In genomic region chr3:111033470-111034108, GRCh38 we compare ENCODE assay signal across 24 cellular contexts. TPM values are rescaled to one million over a fixed set of nuclear protein-coding genes. Genes with fewer than 3 reads are reported as not detected.
DNase-seq lines count a peak whose midpoint lies in the region; ATAC-seq, FAIRE-seq and TF ChIP-seq lines count a peak whose summit lies in the region.
"Had no signal": no experiment of that assay in that cellular context is flagged by ENCODE, and none has a peak within 500 bp of the region (broad histone marks: within the 10 kb centered on the region; RNA-seq: fewer than 3 reads in every experiment).

No MANE protein-coding gene starts in this region.

- intact Hi-C loops in Caco-2 (cut with micrococcal nuclease; ENCODE audit: unreplicated experiment), result no loop called here

- H3K4me3 Mint-ChIP-seq in stimulated activated naive B cell treated with anti-CD40 and anti-IgM and Interleukin-4, amounts not matched to agents 10 μg/mL and 1 μg/mL and 100 μg/mL, for 72 hours, result no peak overlapping the region
- no peak overlapping the region for H3K4me3 Mint-ChIP-seq in Caco-2 (ENCODE audit: unreplicated experiment)
- H3K4me3 Mint-ChIP-seq: B cell, CD14-positive monocyte, HFFc6 had no signal

- no peak overlapping the region for H3K27ac ChIP-seq in A549
- H3K27ac ChIP-seq in GM23248, result no peak overlapping the region
- H3K27ac ChIP-seq: KMS-11 had no signal

- H2AFZ ChIP-seq in GM23248, result no peak overlapping the region

- H3F3A ChIP-seq in GM23248 (ENCODE audit: insufficient read depth), result no peaks in the 10 kb centered on the region

- no peak overlapping the region for H3K9ac ChIP-seq in GM23248
- H3K9ac ChIP-seq: KMS-11, SK-N-SH had no signal

- TF ChIP-seq CTCF in A549 (IDR thresholded peaks at IDR 0.05) (no peak), epithelial cell of esophagus (IDR thresholded peaks at IDR 0.05; ENCODE audit: insufficient read depth, low read depth, low read length, missing control alignments) (no peak), Caco-2 (IDR thresholded peaks at IDR 0.05; ENCODE audit: insufficient read depth in 1 of 2, low read depth in 1 of 2, low read length in 1 of 2, severe bottlenecking in 1 of 2, unreplicated experiment in 1 of 2) (no peak)

- H3K4me1 Mint-ChIP-seq in stimulated activated naive B cell treated with anti-CD40 and anti-IgM and Interleukin-4, amounts not matched to agents 10 μg/mL and 1 μg/mL and 100 μg/mL, for 72 hours, result no peaks in the 10 kb centered on the region
- H3K4me1 Mint-ChIP-seq in Caco-2 (ENCODE audit: low read depth, unreplicated experiment), result no peaks in the 10 kb centered on the region
- H3K4me1 Mint-ChIP-seq: B cell, CD14-positive monocyte had no signal

- H3K36me3 ChIP-seq in GM23248 (ENCODE audit: low read depth), result no peaks in the 10 kb centered on the region
- no peaks in the 10 kb centered on the region for H3K36me3 ChIP-seq in Caco-2 (ENCODE audit: control insufficient read depth, insufficient read depth, low read length)

- H3K36me3 Mint-ChIP-seq in stimulated activated naive B cell treated with anti-CD40 and anti-IgM and Interleukin-4, amounts not matched to agents 10 μg/mL and 1 μg/mL and 100 μg/mL, for 72 hours, result peaks cover 0 to 4% of the 10 kb centered on the region in 2 donors
- no peaks in the 10 kb centered on the region for H3K36me3 Mint-ChIP-seq in Caco-2 (ENCODE audit: insufficient read depth, unreplicated experiment)
- H3K36me3 Mint-ChIP-seq: CD14-positive monocyte had no signal

- no peak for TF ChIP-seq EP300 in A549 (IDR thresholded peaks at IDR 0.05)

- in situ Hi-C loops in GM23248 (cut with MboI), result no loop called here

- H3K4me3 ChIP-seq in A549 (no peak overlapping the region), epithelial cell of esophagus (ENCODE audit: low read length) (no peak overlapping the region), GM23248 (no peak overlapping the region), Caco-2 (ENCODE audit: low read depth, low read length) (no peak overlapping the region)
- H3K4me3 ChIP-seq: GM12878 had no signal

- POLR2A ChIA-PET in A549 (lab: Yijun Ruan, JAX), result no interaction called here
- POLR2A ChIA-PET in Caco-2 (lab: Charles Lee), result no interaction called here

- H3K79me2 ChIP-seq in GM23248 (ENCODE audit: insufficient read depth), result no peaks in the 10 kb centered on the region

- no peaks in the 10 kb centered on the region for H3K9me2 ChIP-seq in GM23248 (ENCODE audit: insufficient read depth)
- H3K9me2 ChIP-seq: SK-N-SH had no signal

- no peaks in the 10 kb centered on the region for H3K4me1 ChIP-seq in A549
- H3K4me1 ChIP-seq in GM23248 (ENCODE audit: insufficient read depth), result no peaks in the 10 kb centered on the region
- H3K4me1 ChIP-seq in Caco-2, result no peaks in the 10 kb centered on the region

- H3K9me3 Mint-ChIP-seq in stimulated activated naive B cell treated with anti-CD40 and anti-IgM and Interleukin-4, amounts not matched to agents 10 μg/mL and 1 μg/mL and 100 μg/mL, for 72 hours, result peaks cover 8 to 12% of the 10 kb centered on the region in 2 donors
- peaks cover 21% of the 10 kb centered on the region for H3K9me3 Mint-ChIP-seq in Caco-2 (ENCODE audit: unreplicated experiment)
- H3K9me3 Mint-ChIP-seq: HFFc6 had no signal

- no peak for TF ChIP-seq POLR2A in A549 (IDR thresholded peaks at IDR 0.05; ENCODE audit: low read length)

- BruUV-seq in Caco-2 (replicated peaks; lab: Mats Ljungman, UMichigan), result no TSS peak

- H3K4me2 ChIP-seq in A549 (no peak overlapping the region), GM23248 (ENCODE audit: unreplicated experiment) (no peak overlapping the region)
- H3K4me2 ChIP-seq: KMS-11, SK-N-SH had no signal

- H3K27ac Mint-ChIP-seq in stimulated activated naive B cell treated with anti-CD40 and anti-IgM and Interleukin-4, amounts not matched to agents 10 μg/mL and 1 μg/mL and 100 μg/mL, for 72 hours, result no peak overlapping the region
- H3K27ac Mint-ChIP-seq in Caco-2 (ENCODE audit: unreplicated experiment), result no peak overlapping the region
- H3K27ac Mint-ChIP-seq: B cell, CD14-positive monocyte, HFFc6 had no signal

- H3K27me3 Mint-ChIP-seq in stimulated activated naive B cell treated with anti-CD40 and anti-IgM and Interleukin-4, amounts not matched to agents 10 μg/mL and 1 μg/mL and 100 μg/mL, for 72 hours, result no peaks in the 10 kb centered on the region
- no peaks in the 10 kb centered on the region for H3K27me3 Mint-ChIP-seq in Caco-2 (ENCODE audit: insufficient read depth, unreplicated experiment)

- WGBS in A549 (ENCODE audit: missing lambda C conversion rate), result 38% methylated on average over 1 of the region's 1 CpG
- 67% methylated on average over 1 of the region's 1 CpG for WGBS in GM23248 (ENCODE audit: low coverage in 1 of 2, low lambda C conversion rate in 2 of 2, missing lambda C conversion rate in 2 of 2), 2 experiments

- peak; percentile 36 for FAIRE-seq in A549 (lab: Jason Lieb, UNC)
- FAIRE-seq: GM12878 had no signal

- DNase-seq in A549 (ENCODE audit: low read depth in 1 of 2, low spot score in 1 of 2) (no peak), HT1080 (ENCODE audit: low read depth) (peak; percentile 32), epithelial cell of esophagus (ENCODE audit: low read depth) (peak; percentile 71), kidney tubule cell (ENCODE audit: low spot score) (peak; percentile 6), GM23248 (no peak), Caco-2 (no peak)
- no peak for DNase-seq in stimulated activated naive B cell treated with anti-CD40 and anti-IgM and Interleukin-4, amounts not matched to agents 10 μg/mL and 1 μg/mL and 100 μg/mL, for 72 hours
- DNase-seq in stimulated activated naive CD4-positive, alpha-beta T cell (lab: John Stamatoyannopoulos, UW), result no peak
- DNase-seq: DMS79 treated with DMSO at 0.1 percent for 48 hours, H7, HFFc6, MV-4-11, NCI-H1105 treated with DMSO at 0.1 percent for 48 hours, NCI-H2029 treated with DMSO at 0.1 percent for 48 hours, NCI-H2171, NCI-H345, NCI-H524, OCI-M1, Right ventricle myocardium superior, SK-N-SH had no signal

- no peaks in the 10 kb centered on the region for H4K20me1 ChIP-seq in GM23248 (ENCODE audit: insufficient read depth)

- H3K27me3 ChIP-seq in GM23248 (replicated peaks; ENCODE audit: insufficient read depth), result no peaks in the 10 kb centered on the region
- H3K27me3 ChIP-seq in Caco-2 (replicated peaks; ENCODE audit: control insufficient read depth, insufficient read depth, low read length), result no peaks in the 10 kb centered on the region

- no peak for ATAC-seq in A549
- no peak for ATAC-seq in stimulated activated naive B cell treated with anti-CD40 and anti-IgM and Interleukin-4, amounts not matched to agents 10 μg/mL and 1 μg/mL and 100 μg/mL, for 72 hours (replicated peaks)
- ATAC-seq: GM12878 had no signal

- CTCF ChIA-PET in A549 (lab: Yijun Ruan, JAX) (interaction anchor here (0.6 kb wide), 1 partner anchor 922 kb away, joined by 3 read pairs; no protein-coding TSS in a partner anchor), Caco-2 (lab: Charles Lee) (no interaction called here)

- TF ChIP-seq RAD21 in A549 (conservative IDR thresholded peaks at IDR 0.05 in 1 of 2, IDR thresholded peaks at IDR 0.05 in 1 of 2), result no peak

- H3K9me3 ChIP-seq in A549 (no peaks in the 10 kb centered on the region), GM23248 (ENCODE audit: low read depth) (no peaks in the 10 kb centered on the region), Caco-2 (peaks cover 11% of the 10 kb centered on the region; the same call in 1 of the 2 replicates)

TF ChIP-seq in A549, 52 proteins besides CTCF, POLR2A, EP300 and RAD21:
- TF ChIP-seq POLR2AphosphoS2 (conservative IDR thresholded peaks at IDR 0.05; ENCODE audit: low read length) (no peak), ZNF302 (CRISPR knock-in tag; IDR thresholded peaks at IDR 0.05) (no peak), BHLHE40 (IDR thresholded peaks at IDR 0.05; ENCODE audit: low read depth, low read length) (no peak), CHD2 (IDR thresholded peaks at IDR 0.05; ENCODE audit: low read length, partially characterized antibody) (no peak), NR3C1 (IDR thresholded peaks at IDR 0.05) (no peak), CEBPB (IDR thresholded peaks at IDR 0.05) (no peak), EHMT2 (IDR thresholded peaks at IDR 0.05; ENCODE audit: low read depth) (no peak), SMC3 (IDR thresholded peaks at IDR 0.05) (no peak), HDAC2 (IDR thresholded peaks at IDR 0.05) (no peak), ZFP36 (IDR thresholded peaks at IDR 0.05; ENCODE audit: borderline replicate concordance, partially characterized antibody) (no peak), USF2 (IDR thresholded peaks at IDR 0.05) (no peak), RARB (CRISPR knock-in tag; IDR thresholded peaks at IDR 0.05) (no peak), ZSCAN20 (CRISPR knock-in tag; IDR thresholded peaks at IDR 0.05) (no peak), GATA3 (IDR thresholded peaks at IDR 0.05; ENCODE audit: borderline replicate concordance) (no peak)

RNA-seq across cellular contexts. Expression of gene NECTIN3, which starts 38.0 kb away (rescaled TPM):
- polyA plus RNA-seq in A549 (2011; rRNA removed) (36.6 and 38.4 TPM in 2 replicates), A549 (2017; fragmentation: RNase III; extraction: RNeasy Plus Mini Kit Qiagen cat#74134 plus additional on column Dnase treatment) (28.3 to 33.2 TPM (median 29.8 TPM) in 3 replicates), GM23248 (2016; fragmentation: Nextera tagmentation; extraction: Ambion mirVana) (11.1 and 11.7 TPM in 2 replicates)
- 5.4 and 7.8 TPM in 2 replicates for polyA plus RNA-seq in A549 (2012; cell fraction: cytosol; rRNA removed)
- 4.1 and 5.1 TPM in 2 replicates for polyA plus RNA-seq in A549 (2012; cell fraction: nucleus; rRNA removed)
- polyA minus RNA-seq in A549 (2011; rRNA and poly(A)+ RNA removed), result 33.9 and 34.1 TPM in 2 replicates
- total RNA-seq in HT1080 (2014; rRNA removed; shearing (Covaris generic)), result 61.5 and 66.2 TPM in 2 replicates
- polyA plus RNA-seq in HT1080 (2015; cell fraction: cytosol; rRNA removed), result 41.2 and 51.0 TPM in 2 replicates
- polyA plus RNA-seq in HT1080 (2015; cell fraction: nucleus; rRNA removed), result 46.4 and 57.3 TPM in 2 replicates
- 111 and 125 TPM in 2 replicates for total RNA-seq in GM23248 (2014; rRNA removed; shearing (Covaris generic))
- total RNA-seq in Caco-2 (2022), result 75.8 and 81.0 TPM in 2 replicates
- polyA plus RNA-seq: CD14-positive monocyte, GM12878 had no signal

Comparison
In these comparisons a context has a peak if more than half of its experiments do, and no peak if none do; other contexts are left out.
1. DNase-seq: peak in HT1080 (single experiment), epithelial cell of esophagus (single experiment) and kidney tubule cell (single experiment); none in A549 (0 of 2), stimulated activated naive B cell treated with anti-CD40 and anti-IgM and Interleukin-4, amounts not matched to agents 10 μg/mL and 1 μg/mL and 100 μg/mL, for 72 hours (single experiment), stimulated activated naive CD4-positive, alpha-beta T cell (0 of 6), GM23248 (single experiment) and Caco-2 (0 of 2).